In the genomic region with DNA sequence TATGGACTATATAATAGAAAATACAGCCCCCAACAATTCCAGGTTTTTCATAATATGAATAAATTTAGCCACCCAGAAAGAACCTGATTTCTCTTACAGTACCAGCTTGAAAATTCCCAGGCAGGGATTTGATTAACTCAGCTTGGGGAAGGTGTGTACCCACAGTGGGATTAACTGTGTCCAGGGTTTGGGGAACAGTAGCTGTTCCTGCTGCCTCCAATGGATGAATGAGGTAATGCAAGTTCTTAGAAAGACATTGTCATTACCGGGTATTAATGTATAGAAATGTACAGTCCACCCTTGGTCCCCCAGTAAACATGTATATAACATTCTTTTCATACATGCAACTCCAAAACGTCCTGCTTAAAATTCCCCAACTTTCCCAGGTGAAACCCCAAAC, we compare ENCODE assay signal across 9 cellular contexts.
A peak's percentile ranks its signal among the peaks of the same experiment; 100 is the strongest.
DNase-seq lines count a peak whose midpoint lies in the region; ATAC-seq, FAIRE-seq and TF ChIP-seq lines count a peak whose summit lies in the region.
"Had no signal": no experiment of that assay in that cellular context is flagged by ENCODE, and none has a peak within 500 bp of the region (broad histone marks: within the 10 kb centered on the region; RNA-seq: fewer than 3 reads in every experiment).

No MANE protein-coding gene starts in this region.

- H3K4me3 ChIP-seq in GM12875 (ENCODE audit: low read depth, low read length), result no peak overlapping the region
- H3K4me3 ChIP-seq in HCT116 (replicated peaks in 1 of 2; ENCODE audit: low read depth in 1 of 2, low read length in 2 of 2), result no peak overlapping the region
- no peak overlapping the region for H3K4me3 ChIP-seq in keratinocyte (ENCODE audit: control insufficient read depth in 2 of 3, extremely low read depth in 1 of 3, insufficient read depth in 2 of 3, low read depth in 1 of 3, low read length in 3 of 3)

- DNase-seq in HCT116 (ENCODE audit: low read depth, low spot score) (peak; percentile 7), NCI-H524 (lab: John Stamatoyannopoulos, UW) (peak; percentile 10 to 21), keratinocyte (ENCODE audit: low read depth, low spot score) (no peak), GM19238 (ENCODE audit: insufficient read length, low spot score) (no peak), T-helper 2 cell (no peak), midbrain (lab: John Stamatoyannopoulos, UW) (no peak)
- DNase-seq: activated B cell treated with CpG ODN at 0.5 μM for 24 hours had no signal

- no peaks in the 10 kb centered on the region for H3K9me2 ChIP-seq in HCT116 (ENCODE audit: insufficient read depth)

- peak; percentile 79 for FAIRE-seq in keratinocyte (lab: Jason Lieb, UNC)

- H3K36me3 ChIP-seq in HCT116 (ENCODE audit: control insufficient read depth in 1 of 2, insufficient read depth in 2 of 2, low read length in 2 of 2), result no peaks in the 10 kb centered on the region
- H3K36me3 ChIP-seq in keratinocyte (ENCODE audit: control insufficient read depth in 2 of 2, extremely low read depth in 1 of 2, insufficient read depth in 2 of 2, low read length in 2 of 2), result no peaks in the 10 kb centered on the region

- POLR2A ChIA-PET in HCT116 (lab: Charles Lee), result no interaction called here

- no peaks in the 10 kb centered on the region for H3K9me3 ChIP-seq in HCT116 (ENCODE audit: control insufficient read depth in 1 of 2, insufficient read depth in 1 of 2, low read depth in 1 of 2, low read length in 2 of 2)
- H3K9me3 ChIP-seq in keratinocyte (ENCODE audit: control insufficient read depth, low read depth, low read length), result no peaks in the 10 kb centered on the region

- RAD21 ChIA-PET in HCT116 (lab: Charles Lee; ENCODE audit: low non-redundant PET in 1 of 2, low total read pairs in 2 of 2, uncharacterized antibody in 2 of 2, unreplicated experiment in 2 of 2), result no interaction called here

- dilution Hi-C loops in keratinocyte (cut with MboI; ENCODE audit: extremely low pct_ligation_motif_present, low sequenced_read_pairs), result no loop called here

- H3K4me2 ChIP-seq in HCT116 (ENCODE audit: low read length), result no peak overlapping the region
- no peak overlapping the region for H3K4me2 ChIP-seq in keratinocyte (ENCODE audit: control insufficient read depth, extremely low read depth, insufficient read depth, low read depth, low read length)

- no peak for TF ChIP-seq POLR2A in HCT116 (IDR thresholded peaks at IDR 0.05; ENCODE audit: borderline replicate concordance, extremely low read depth, insufficient read depth, insufficient read length)

- H3K27me3 ChIP-seq in HCT116 (ENCODE audit: insufficient read depth, low read length), result no peaks in the 10 kb centered on the region
- no peaks in the 10 kb centered on the region for H3K27me3 ChIP-seq in keratinocyte (ENCODE audit: control insufficient read depth, extremely low read depth, insufficient read depth, low read length)

- H3K9ac ChIP-seq in HCT116 (ENCODE audit: low read length), result no peak overlapping the region
- no peak overlapping the region for H3K9ac ChIP-seq in keratinocyte (ENCODE audit: control insufficient read depth, extremely low read depth, insufficient read depth, low read length)

- no peaks in the 10 kb centered on the region for H3K9me1 ChIP-seq in keratinocyte (ENCODE audit: control insufficient read depth, extremely low read depth, insufficient read depth, low read length)

- H2AFZ ChIP-seq in HCT116 (ENCODE audit: low read depth, low read length, poor library complexity, severe bottlenecking), result no peak overlapping the region
- H2AFZ ChIP-seq in keratinocyte (ENCODE audit: control insufficient read depth, low read length), result no peak overlapping the region

- no peaks in the 10 kb centered on the region for H3K4me1 ChIP-seq in HCT116 (ENCODE audit: control insufficient read depth in 1 of 2, insufficient read depth in 2 of 2, low read length in 2 of 2)
- H3K4me1 ChIP-seq in keratinocyte (ENCODE audit: control insufficient read depth, extremely low read depth, insufficient read depth, low read length), result no peaks in the 10 kb centered on the region

- H3K27ac ChIP-seq in HCT116 (ENCODE audit: low read depth, low read length) (no peak overlapping the region), keratinocyte (ENCODE audit: control insufficient read depth, insufficient read depth, low read length) (no peak overlapping the region)

- intact Hi-C loops in HCT116 (cut with micrococcal nuclease), result no loop called here

- no peaks in the 10 kb centered on the region for H4K20me1 ChIP-seq in HCT116 (ENCODE audit: insufficient read depth)
- H4K20me1 ChIP-seq in keratinocyte (ENCODE audit: control insufficient read depth, extremely low read depth, insufficient read depth, low read length), result no peaks in the 10 kb centered on the region

- BruUV-seq in HCT116 (replicated peaks; lab: Mats Ljungman, UMichigan), result no TSS peak

- TF ChIP-seq RAD21 in HCT116 (IDR thresholded peaks at IDR 0.05; ENCODE audit: low read depth), result peak; percentile 36

- CTCF ChIA-PET in HCT116 (lab: Charles Lee), result interaction anchor here (1.5 to 1.7 kb wide), 2 partner anchors 30 to 264 kb away, joined by 3 read pairs; no protein-coding TSS in a partner anchor

- ATAC-seq in HCT116 (peak; percentile 86), GM18520 (IDR thresholded peaks at IDR 0.05; ENCODE audit: unreplicated experiment) (no peak)

- H3K79me2 ChIP-seq in HCT116 (ENCODE audit: insufficient read depth, low read length) (no peaks in the 10 kb centered on the region), keratinocyte (ENCODE audit: control insufficient read depth, insufficient read depth, low read length) (no peaks in the 10 kb centered on the region)

- TF ChIP-seq CTCF in GM12875 (IDR thresholded peaks at IDR 0.05; ENCODE audit: borderline replicate concordance, insufficient read depth, low read depth, low read length) (peak; percentile 76), HCT116 (IDR thresholded peaks at IDR 0.05 in 2 of 3, conservative IDR thresholded peaks at IDR 0.05 in 1 of 3; ENCODE audit: borderline replicate concordance in 1 of 3, insufficient read depth in 1 of 3, low read depth in 2 of 3, low read length in 2 of 3) (peak in 2 of 3 experiments; percentile 64 to 65; a peak in 4 of 6 replicates), keratinocyte (optimal IDR thresholded peaks at IDR 0.05 in 1 of 3, IDR thresholded peaks at IDR 0.05 in 1 of 3, conservative IDR thresholded peaks at IDR 0.05 in 1 of 3; ENCODE audit: extremely low read depth in 1 of 3, insufficient read depth in 2 of 3, low read length in 3 of 3) (peak; percentile 49 to 63 (median 50))

TF ChIP-seq in HCT116, 20 proteins besides CTCF, POLR2A, EP300 and RAD21 (continues in another document):
- TF ChIP-seq ZNF274 (IDR thresholded peaks at IDR 0.05; ENCODE audit: low read depth, low read length), result no peak
- no peak for TF ChIP-seq EZH2phosphoT487 (IDR thresholded peaks at IDR 0.05; ENCODE audit: borderline replicate concordance)
- TF ChIP-seq SRF (IDR thresholded peaks at IDR 0.05; ENCODE audit: low read depth), result no peak
- TF ChIP-seq EGR1 (IDR thresholded peaks at IDR 0.05; ENCODE audit: low read depth), result no peak
- TF ChIP-seq CEBPB (IDR thresholded peaks at IDR 0.05; ENCODE audit: low read depth), result no peak
- TF ChIP-seq YY1 (IDR thresholded peaks at IDR 0.05; ENCODE audit: extremely low read depth, insufficient replicate concordance, low read depth, low read length), result no peak
- TF ChIP-seq, protein P1, sequence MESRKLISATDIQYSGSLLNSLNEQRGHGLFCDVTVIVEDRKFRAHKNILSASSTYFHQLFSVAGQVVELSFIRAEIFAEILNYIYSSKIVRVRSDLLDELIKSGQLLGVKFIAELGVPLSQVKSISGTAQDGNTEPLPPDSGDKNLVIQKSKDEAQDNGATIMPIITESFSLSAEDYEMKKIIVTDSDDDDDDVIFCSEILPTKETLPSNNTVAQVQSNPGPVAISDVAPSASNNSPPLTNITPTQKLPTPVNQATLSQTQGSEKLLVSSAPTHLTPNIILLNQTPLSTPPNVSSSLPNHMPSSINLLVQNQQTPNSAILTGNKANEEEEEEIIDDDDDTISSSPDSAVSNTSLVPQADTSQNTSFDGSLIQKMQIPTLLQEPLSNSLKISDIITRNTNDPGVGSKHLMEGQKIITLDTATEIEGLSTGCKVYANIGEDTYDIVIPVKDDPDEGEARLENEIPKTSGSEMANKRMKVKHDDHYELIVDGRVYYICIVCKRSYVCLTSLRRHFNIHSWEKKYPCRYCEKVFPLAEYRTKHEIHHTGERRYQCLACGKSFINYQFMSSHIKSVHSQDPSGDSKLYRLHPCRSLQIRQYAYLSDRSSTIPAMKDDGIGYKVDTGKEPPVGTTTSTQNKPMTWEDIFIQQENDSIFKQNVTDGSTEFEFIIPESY (IDR thresholded peaks at IDR 0.05; ENCODE audit: extremely low read depth, insufficient replicate concordance, low read length), result no peak
- TF ChIP-seq EZH2 (IDR thresholded peaks at IDR 0.05), result no peak
- no peak for TF ChIP-seq REST (IDR thresholded peaks at IDR 0.05; ENCODE audit: low read depth)
- TF ChIP-seq SIN3A (IDR thresholded peaks at IDR 0.05; ENCODE audit: low read depth), result no peak
- TF ChIP-seq JUND (IDR thresholded peaks at IDR 0.05), result no peak

Comparison
In these comparisons a context has a peak if more than half of its experiments do, and no peak if none do; other contexts are left out.
1. DNase-seq: peak in HCT116 (single experiment) and NCI-H524 (2 of 2); none in keratinocyte (single experiment), GM19238 (single experiment), T-helper 2 cell (0 of 5) and midbrain (single experiment).
2. Peak in every context shown above with its lines, with median percentiles within 50 percentile points of each other: CTCF ChIP-seq.